33 cellular contexts compared by ENCODE assay signal in genomic region chr14:101440511-101440910, GRCh38.
"Had no signal": no experiment of that assay in that cellular context is flagged by ENCODE, and none has a peak within 500 bp of the region (broad histone marks: within the 10 kb centered on the region; RNA-seq: fewer than 3 reads in every experiment).

No MANE protein-coding gene starts in this region.

- H3K4me3 ChIP-seq: adrenal gland, body of pancreas, esophagus muscularis mucosa, gastrocnemius medialis had no signal

- H3K4me3 Mint-ChIP-seq: activated B cell treated with CpG ODN at 0.5 μM for 24 hours; activated CD4-positive, alpha-beta memory T cell treated with anti-CD3 and anti-CD28 coated beads, Interleukin-2, amount 10 ng/mL, durations not matched to agents 7 days and 5 days; activated naive CD4-positive, alpha-beta T cell treated with anti-CD3 and anti-CD28 coated beads for 36 hours; activated naive CD4-positive, alpha-beta T cell treated with anti-CD3 and anti-CD28 coated beads, Interleukin-2, amount 50 U/mL, for 24 hours; activated naive CD8-positive, alpha-beta T cell treated with anti-CD3 and anti-CD28 coated beads for 36 hours; activated naive CD8-positive, alpha-beta T cell treated with anti-CD3 and anti-CD28 coated beads, Interleukin-2, amount 50 U/mL, for 24 hours; activated T-helper 1 cell treated with anti-CD3 and anti-CD28 coated beads, Interleukin-12 subunit alpha, Interleukin-12 subunit beta, Interleukin-2, Interleukin-4 antibody, amounts not matched to agents 30 ng/mL and 10 ng/mL and 1 ng/mL, durations not matched to agents 14 hours and 24 hours and 36 hours; effector memory CD8-positive, alpha-beta T cell; T-cell; T-helper 1 cell treated with Interleukin-12 subunit alpha and Interleukin-12 subunit beta and Interleukin-4 antibody, amounts not matched to agents 30 μg/mL and 1 μg/mL, for 36 hours; T-helper 2 cell treated with Interferon-gamma antibody and Interleukin-4, amounts not matched to agents 5 μg/mL and 100 μg/mL, for 36 hours had no signal

- H3K9me3 Mint-ChIP-seq: activated B cell treated with CpG ODN at 0.5 μM for 24 hours; activated naive CD4-positive, alpha-beta T cell treated with anti-CD3 and anti-CD28 coated beads for 36 hours; activated naive CD4-positive, alpha-beta T cell treated with anti-CD3 and anti-CD28 coated beads, Interleukin-2, amount 50 U/mL, for 24 hours; activated naive CD8-positive, alpha-beta T cell treated with anti-CD3 and anti-CD28 coated beads for 36 hours; activated naive CD8-positive, alpha-beta T cell treated with anti-CD3 and anti-CD28 coated beads, Interleukin-2, amount 50 U/mL, for 24 hours; activated T-helper 1 cell treated with anti-CD3 and anti-CD28 coated beads, Interleukin-12 subunit alpha, Interleukin-12 subunit beta, Interleukin-2, Interleukin-4 antibody, amounts not matched to agents 30 ng/mL and 10 ng/mL and 1 ng/mL, durations not matched to agents 14 hours and 24 hours and 36 hours; activated T-helper 2 cell treated with anti-CD3 and anti-CD28 coated beads, Interferon-gamma antibody, Interleukin-2, Interleukin-4, amounts not matched to agents 10 μg/mL and 5 μg/mL and 100 μg/mL, durations not matched to agents 14 hours and 24 hours and 36 hours; effector memory CD8-positive, alpha-beta T cell; T-cell; T-helper 2 cell treated with Interferon-gamma antibody and Interleukin-4, amounts not matched to agents 5 μg/mL and 100 μg/mL, for 36 hours had no signal

- H3K36me3 Mint-ChIP-seq: activated naive CD4-positive, alpha-beta T cell treated with anti-CD3 and anti-CD28 coated beads, Interleukin-2, amount 50 U/mL, for 24 hours; activated naive CD8-positive, alpha-beta T cell treated with anti-CD3 and anti-CD28 coated beads for 36 hours; T-cell had no signal

- H3K27me3 ChIP-seq: adrenal gland, body of pancreas, foreskin keratinocyte, gastrocnemius medialis had no signal

- H3K27ac ChIP-seq: adrenal gland, body of pancreas, esophagus muscularis mucosa, foreskin keratinocyte, gastrocnemius medialis, WERI-Rb-1 had no signal

- H3K4me1 ChIP-seq: adrenal gland, body of pancreas, esophagus muscularis mucosa, foreskin keratinocyte, gastrocnemius medialis had no signal

- ATAC-seq: activated CD4-positive, CD25-positive, alpha-beta regulatory T cell treated with anti-CD3 and anti-CD28 coated beads, Interleukin-2, amount 50 U/mL, for 24 hours; activated naive CD8-positive, alpha-beta T cell treated with anti-CD3 and anti-CD28 coated beads, Interleukin-2, amount 50 U/mL, for 24 hours; body of pancreas; effector memory CD8-positive, alpha-beta T cell; foreskin keratinocyte; gastrocnemius medialis; T-cell had no signal

- H3K27ac Mint-ChIP-seq: activated B cell treated with CpG ODN at 0.5 μM for 24 hours; activated CD4-positive, alpha-beta memory T cell treated with anti-CD3 and anti-CD28 coated beads, Interleukin-2, amount 10 ng/mL, durations not matched to agents 7 days and 5 days; activated naive CD4-positive, alpha-beta T cell treated with anti-CD3 and anti-CD28 coated beads for 36 hours; activated naive CD8-positive, alpha-beta T cell treated with anti-CD3 and anti-CD28 coated beads for 36 hours; activated naive CD8-positive, alpha-beta T cell treated with anti-CD3 and anti-CD28 coated beads, Interleukin-2, amount 50 U/mL, for 24 hours; activated T-helper 1 cell treated with anti-CD3 and anti-CD28 coated beads, Interleukin-12 subunit alpha, Interleukin-12 subunit beta, Interleukin-2, Interleukin-4 antibody, amounts not matched to agents 30 ng/mL and 10 ng/mL and 1 ng/mL, durations not matched to agents 14 hours and 24 hours and 36 hours; activated T-helper 2 cell treated with anti-CD3 and anti-CD28 coated beads, Interferon-gamma antibody, Interleukin-2, Interleukin-4, amounts not matched to agents 10 μg/mL and 5 μg/mL and 100 μg/mL, durations not matched to agents 14 hours and 24 hours and 36 hours; effector memory CD8-positive, alpha-beta T cell; T-cell; T-helper 1 cell treated with Interleukin-12 subunit alpha and Interleukin-12 subunit beta and Interleukin-4 antibody, amounts not matched to agents 30 μg/mL and 1 μg/mL, for 36 hours; T-helper 2 cell treated with Interferon-gamma antibody and Interleukin-4, amounts not matched to agents 5 μg/mL and 100 μg/mL, for 36 hours had no signal

- DNase-seq: activated B cell treated with CpG ODN at 0.5 μM for 24 hours; activated CD4-positive, alpha-beta memory T cell treated with anti-CD3 and anti-CD28 coated beads, Interleukin-2, amount 10 ng/mL, durations not matched to agents 7 days and 5 days; activated CD4-positive, alpha-beta T cell treated with anti-CD3 and anti-CD28 coated beads for 48 hours; activated CD4-positive, alpha-beta T cell treated with anti-CD3 and anti-CD28 coated beads, Interleukin-2, amount 50 U/mL, for 4 hours; activated CD8-positive, alpha-beta memory T cell treated with anti-CD3 and anti-CD28 coated beads for 24 hours; activated effector memory CD4-positive, alpha-beta T cell treated with anti-CD3 and anti-CD28 coated beads, Interleukin-2, amount 50 U/mL, for 16 hours; activated naive CD4-positive, alpha-beta T cell treated with anti-CD3 and anti-CD28 coated beads for 36 hours; activated naive CD8-positive, alpha-beta T cell treated with anti-CD3 and anti-CD28 coated beads for 36 hours; activated naive CD8-positive, alpha-beta T cell treated with anti-CD3 and anti-CD28 coated beads, Interleukin-2, amount 50 U/mL, for 24 hours; activated T-cell treated with anti-CD3 and anti-CD28 coated beads, Interleukin-2, amount 50 U/mL, for 48 hours; adrenal gland; amygdala; aorta; body of pancreas; cortex of kidney; dermis blood vessel endothelial cell; effector CD4-positive, alpha-beta T cell; effector memory CD8-positive, alpha-beta T cell; erythroblast; foreskin keratinocyte; gastrocnemius medialis; glutamatergic neuron; SW 1271; T-cell; T1000; WERI-Rb-1 had no signal

- H3K36me3 ChIP-seq: adrenal gland, esophagus muscularis mucosa, gastrocnemius medialis, WERI-Rb-1 had no signal

- H3K9me3 ChIP-seq: adrenal gland, body of pancreas, esophagus muscularis mucosa, gastrocnemius medialis had no signal

- H3K4me1 Mint-ChIP-seq: activated B cell treated with CpG ODN at 0.5 μM for 24 hours had no signal
